Comparison of ENCODE assay signal across 8 cellular contexts in the genomic region with DNA sequence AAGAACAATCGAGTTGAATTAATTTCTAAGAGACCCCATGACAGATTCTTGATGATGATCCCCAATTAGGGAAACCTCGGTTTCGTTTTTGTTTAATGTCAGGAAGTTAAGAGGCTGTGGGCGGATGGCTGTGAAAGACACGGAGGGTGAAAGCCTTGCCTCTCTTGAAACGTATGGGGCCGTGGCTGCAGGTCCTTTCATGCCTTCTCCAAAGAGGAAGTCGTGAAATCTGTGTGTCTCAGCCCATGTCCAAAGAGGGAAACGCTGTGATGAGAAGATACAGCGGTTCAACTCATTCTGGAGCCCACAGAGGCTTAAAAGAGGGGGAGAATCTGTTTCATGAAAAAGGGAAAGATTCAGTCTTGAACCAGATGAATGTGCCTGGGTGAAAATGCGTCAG. TPM values are rescaled to one million over a fixed set of nuclear protein-coding genes. Genes with fewer than 3 reads are reported as not detected.
DNase-seq lines count a peak whose midpoint lies in the region; ATAC-seq, FAIRE-seq and TF ChIP-seq lines count a peak whose summit lies in the region.

No MANE protein-coding gene starts in this region.

- POLR2A ChIA-PET in activated CD4-positive, alpha-beta memory T cell treated with anti-CD3 and anti-CD28 coated beads for 36 hours (lab: Charles Lee): interaction anchor here (0.6 to 1.3 kb wide), 4 partner anchors 11 to 70 kb away, joined by 3 to 7 read pairs (median 3); no protein-coding TSS in a partner anchor

- TF ChIP-seq POLR2A in GM12892 (IDR thresholded peaks at IDR 0.05; ENCODE audit: low read depth, low read length): 0 out of 2 replicates have a peak, but pooled peaks have one; percentile 46

- H3K36me3 Mint-ChIP-seq in activated CD4-positive, alpha-beta memory T cell treated with anti-CD3 and anti-CD28 coated beads for 36 hours: no peaks in the 10 kb centered on the region
- H3K36me3 Mint-ChIP-seq in memory B cell: no peaks in the 10 kb centered on the region

- no peaks in the 10 kb centered on the region for H3K9me3 Mint-ChIP-seq in activated CD4-positive, alpha-beta memory T cell treated with anti-CD3 and anti-CD28 coated beads for 36 hours
- no peaks in the 10 kb centered on the region for H3K9me3 Mint-ChIP-seq in memory B cell

- H3K27ac Mint-ChIP-seq in activated CD4-positive, alpha-beta memory T cell treated with anti-CD3 and anti-CD28 coated beads for 36 hours: peak overlapping the region; percentile 90
- peak overlapping the region; percentile 96 for H3K27ac Mint-ChIP-seq in memory B cell

- H3K4me1 Mint-ChIP-seq in activated CD4-positive, alpha-beta memory T cell treated with anti-CD3 and anti-CD28 coated beads for 36 hours (ENCODE audit: low read depth): peaks cover 65% of the 10 kb centered on the region
- peaks cover 23% of the 10 kb centered on the region for H3K4me1 Mint-ChIP-seq in memory B cell

- H3K4me3 Mint-ChIP-seq in activated CD4-positive, alpha-beta memory T cell treated with anti-CD3 and anti-CD28 coated beads for 36 hours: peak overlapping the region; percentile 63
- H3K4me3 Mint-ChIP-seq in memory B cell: peak overlapping the region; percentile 81

- CTCF ChIA-PET in activated CD4-positive, alpha-beta memory T cell treated with anti-CD3 and anti-CD28 coated beads for 36 hours (lab: Charles Lee): interaction anchor here (1.1 to 2.2 kb wide), 4 partner anchors 12 to 230 kb away, joined by 3 to 10 read pairs (median 6); no protein-coding TSS in a partner anchor

- intact Hi-C loops in activated CD4-positive, alpha-beta memory T cell treated with anti-CD3 and anti-CD28 coated beads for 36 hours (cut with micrococcal nuclease): loop anchor here (1.0 to 2.0 kb wide), 4 partner anchors 11 to 60 kb away; partner anchors contain the start of gene CARD11

- no peaks in the 10 kb centered on the region for H3K27me3 Mint-ChIP-seq in activated CD4-positive, alpha-beta memory T cell treated with anti-CD3 and anti-CD28 coated beads for 36 hours
- H3K27me3 Mint-ChIP-seq in memory B cell: no peaks in the 10 kb centered on the region

- ATAC-seq in HG03175 (IDR thresholded peaks at IDR 0.05; ENCODE audit: unreplicated experiment) (peak; percentile 71), memory B cell (ENCODE audit: low read depth) (peak; percentile 76), HG02840 (IDR thresholded peaks at IDR 0.05; ENCODE audit: low FRiP score, unreplicated experiment) (no peak), HG03196 (IDR thresholded peaks at IDR 0.05; ENCODE audit: unreplicated experiment) (no peak)

- DNase-seq in GM12892 (ENCODE audit: insufficient read length): peak; percentile 38
- DNase-seq in activated CD4-positive, alpha-beta memory T cell treated with anti-CD3 and anti-CD28 coated beads for 36 hours: peak; percentile 68
- peak; percentile 19 to 27 for DNase-seq in memory B cell (ENCODE audit: low spot score in 2 of 2)
- no peak for DNase-seq in foreskin melanocyte
- DNase-seq in occipital lobe (lab: John Stamatoyannopoulos, UW): no peak

- FAIRE-seq in GM12892 (lab: Jason Lieb, UNC): no peak

RNA-seq across cellular contexts. Expression of gene CARD11, which starts 51.4 kb away (rescaled TPM):
- 18.4 TPM for polyA plus RNA-seq in GM12892 (2012; ENCODE audit: missing spikeins)
- total RNA-seq in activated CD4-positive, alpha-beta memory T cell treated with anti-CD3 and anti-CD28 coated beads for 36 hours: 100 to 1,000 TPM; 107 to 108 TPM
- 0.31 TPM for total RNA-seq in occipital lobe

Comparison
In these comparisons a context has a peak if more than half of its experiments do, and no peak if none do; other contexts are left out.
1. DNase-seq: peak in GM12892 (single experiment), activated CD4-positive, alpha-beta memory T cell treated with anti-CD3 and anti-CD28 coated beads for 36 hours (single experiment) and memory B cell (2 of 2); none in foreskin melanocyte (single experiment) and occipital lobe (single experiment).
2. ATAC-seq: peak in HG03175 (single experiment) and memory B cell (single experiment); none in HG02840 (single experiment) and HG03196 (single experiment).
3. RNA of gene CARD11, which starts 51.4 kb away (total RNA-seq): 107 to 108 TPM in activated CD4-positive, alpha-beta memory T cell treated with anti-CD3 and anti-CD28 coated beads for 36 hours; 0.31 TPM in occipital lobe (single experiment); every median in the first group is over 10 times any median in the second.